1 cellular context compared by ENCODE assay signal in the genomic region with DNA sequence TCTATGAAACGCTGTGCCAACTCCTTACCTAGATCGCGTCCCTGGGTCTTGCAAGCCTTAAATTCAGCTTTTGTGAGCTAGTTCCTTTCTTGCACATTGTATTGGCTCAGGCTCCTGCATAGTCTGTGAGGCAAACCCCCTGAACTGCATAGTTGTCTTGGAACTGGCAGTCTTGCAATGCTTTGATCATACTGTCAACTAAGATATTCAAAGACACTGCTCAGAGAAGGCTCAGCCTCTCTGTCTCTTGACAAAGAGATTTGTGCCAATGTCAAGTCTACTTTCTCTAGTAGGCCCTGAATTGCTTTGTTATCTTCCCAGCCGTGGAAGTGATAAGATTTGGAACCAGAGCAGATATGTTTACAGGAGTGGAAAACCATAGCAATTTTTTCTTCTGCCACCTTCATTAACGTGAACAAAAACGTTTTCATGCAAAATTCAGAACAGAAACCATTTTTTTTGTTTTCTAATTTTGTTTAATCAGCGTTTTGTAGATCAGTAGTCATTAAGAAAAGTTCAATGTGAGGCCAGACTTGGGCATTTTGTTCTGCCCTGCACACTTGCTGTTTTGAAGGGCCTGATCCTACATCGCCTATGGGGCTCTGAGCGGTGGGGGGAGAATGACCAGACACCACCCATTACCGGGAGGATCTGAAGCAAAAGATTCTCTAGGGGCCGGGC.
TF ChIP-seq lines count a peak whose summit lies in the region.

No MANE protein-coding gene starts in this region.

TF ChIP-seq in IMR-90, 13 proteins besides CTCF, POLR2A, EP300 and RAD21:
- TF ChIP-seq MAFK (IDR thresholded peaks at IDR 0.05; ENCODE audit: low read depth, low read length) (peak; percentile 67), MXI1 (IDR thresholded peaks at IDR 0.05; ENCODE audit: borderline replicate concordance, low read depth, low read length) (no peak)
